33 cellular contexts compared by ENCODE assay signal in the genomic region with DNA sequence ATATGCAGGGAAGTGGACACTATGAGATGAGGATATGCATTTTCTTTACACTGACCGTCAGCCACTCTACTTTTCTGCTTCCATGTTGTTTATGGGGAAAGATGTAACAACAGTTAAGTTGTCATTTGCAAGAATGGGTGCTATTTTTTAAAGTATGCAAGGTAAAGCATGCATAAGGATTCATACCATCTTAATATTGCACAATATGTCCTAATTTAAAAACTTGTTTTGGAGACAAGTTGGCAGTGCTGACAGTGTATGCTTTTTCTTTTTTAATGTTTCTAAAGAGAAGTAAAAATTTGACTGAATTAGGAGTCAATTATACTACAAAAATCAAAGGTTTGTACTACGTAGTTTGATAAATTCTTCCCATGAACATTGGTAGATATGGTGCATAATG.
"Had no signal": no experiment of that assay in that cellular context is flagged by ENCODE, and none has a peak within 500 bp of the region (broad histone marks: within the 10 kb centered on the region; RNA-seq: fewer than 3 reads in every experiment).

No MANE protein-coding gene starts in this region.

- H3K27ac ChIP-seq: adrenal gland, ascending aorta, body of pancreas, brain microvascular endothelial cell, breast epithelium, cardiac muscle cell had no signal

- H3K4me3 ChIP-seq: adrenal gland, ascending aorta, body of pancreas, breast epithelium, cardiac muscle cell had no signal

- H3K9me3 ChIP-seq: adrenal gland, ascending aorta, body of pancreas had no signal

- H3K36me3 ChIP-seq: adrenal gland, ascending aorta, brain microvascular endothelial cell, breast epithelium, cardiac muscle cell had no signal

- H3K27me3 ChIP-seq: adrenal gland, ascending aorta, body of pancreas, brain microvascular endothelial cell, breast epithelium, cardiac muscle cell had no signal

- FAIRE-seq: astrocyte, bronchial epithelial cell had no signal

- H3K4me1 ChIP-seq: adrenal gland, ascending aorta, body of pancreas, breast epithelium had no signal

- DNase-seq: activated effector memory CD4-positive, alpha-beta T cell treated with anti-CD3 and anti-CD28 coated beads, Interleukin-2, amount 50 U/mL, for 16 hours; activated effector memory CD4-positive, alpha-beta T cell treated with Interleukin-2 at 50 U/mL for 16 hours; activated gamma-delta T cell; activated gamma-delta T cell treated with Interleukin-2 at 50 U/mL for 16 hours; activated naive CD4-positive, alpha-beta T cell; activated naive CD4-positive, alpha-beta T cell treated with anti-CD3 and anti-CD28 coated beads for 36 hours; activated naive CD4-positive, alpha-beta T cell treated with anti-CD3 and anti-CD28 coated beads, Interleukin-2, amount 10 ng/mL, durations not matched to agents 7 days and 5 days; activated naive CD4-positive, alpha-beta T cell treated with anti-CD3 and anti-CD28 coated beads, Interleukin-2, amount 50 U/mL, for 16 hours; activated naive CD4-positive, alpha-beta T cell treated with Interleukin-2 at 50 U/mL for 16 hours; activated naive CD8-positive, alpha-beta T cell treated with anti-CD3 and anti-CD28 coated beads for 36 hours; activated naive CD8-positive, alpha-beta T cell treated with anti-CD3 and anti-CD28 coated beads, Interleukin-2, amount 10 ng/mL, durations not matched to agents 7 days and 5 days; activated naive CD8-positive, alpha-beta T cell treated with anti-CD3 and anti-CD28 coated beads, Interleukin-2, amount 50 U/mL, for 24 hours; activated T-cell treated with anti-CD3 and anti-CD28 coated beads, Interleukin-2, amount 50 U/mL, for 24 hours; activated T-cell treated with anti-CD3 and anti-CD28 coated beads, Interleukin-2, amount 50 U/mL, for 4 hours; activated T-cell treated with anti-CD3 and anti-CD28 coated beads, Interleukin-2, amount 50 U/mL, for 48 hours; activated T-cell treated with anti-CD3 and anti-CD28 coated beads, Interleukin-2, amount 50 U/mL, for 72 hours; adrenal gland; amniotic stem cell; amygdala; anterior cingulate cortex; aorta; body of pancreas; brain microvascular endothelial cell; caudate nucleus; central memory CD4-positive, alpha-beta T cell; cerebellar nuclear complex had no signal

- ATAC-seq: activated naive CD4-positive, alpha-beta T cell treated with anti-CD3 and anti-CD28 coated beads, Interleukin-2, amount 50 U/mL, for 72 hours; activated naive CD8-positive, alpha-beta T cell treated with anti-CD3 and anti-CD28 coated beads, Interleukin-2, amount 50 U/mL, for 24 hours; activated T-cell treated with anti-CD3 and anti-CD28 coated beads, Interleukin-2, amount 50 U/mL, for 4 hours; activated T-cell treated with anti-CD3 and anti-CD28 coated beads, Interleukin-2, amount 50 U/mL, for 72 hours; activated T-helper 17 cell treated with anti-CD3 and anti-CD28 coated beads, Interleukin-2, amount 50 U/mL, for 72 hours; body of pancreas had no signal
